Comparison of ENCODE assay signal across 20 cellular contexts in the genomic region with DNA sequence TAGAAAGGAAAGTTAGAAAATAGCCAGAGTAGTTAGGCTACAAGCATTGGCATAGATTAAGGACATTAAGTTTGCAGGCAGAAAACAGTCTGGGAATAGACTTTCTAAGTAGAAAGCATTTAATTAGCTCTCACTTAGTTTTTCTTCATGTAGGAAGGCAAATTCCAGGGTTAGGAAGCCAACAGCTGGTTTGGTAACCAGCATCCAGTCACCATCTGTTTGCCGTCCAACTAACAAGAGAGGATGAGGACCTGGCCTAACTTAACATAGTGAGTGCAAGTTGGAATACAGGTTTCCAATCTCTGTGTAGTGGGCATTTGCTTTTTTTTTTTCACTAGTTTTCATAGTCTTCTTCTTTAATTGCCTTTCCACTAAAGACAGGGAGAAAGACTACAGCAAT.
"Had no signal": no experiment of that assay in that cellular context is flagged by ENCODE, and none has a peak within 500 bp of the region (broad histone marks: within the 10 kb centered on the region; RNA-seq: fewer than 3 reads in every experiment).

No MANE protein-coding gene starts in this region.

- H3K27me3 ChIP-seq: esophagus squamous epithelium, heart left ventricle, tibial artery, upper lobe of left lung, uterus had no signal

- H3K36me3 Mint-ChIP-seq: natural killer cell; stimulated activated effector memory CD8-positive, alpha-beta T cell treated with anti-CD3 and anti-CD28 coated beads, Interleukin-12 subunit alpha, Interleukin-12 subunit beta, amount 100 ng/mL, for 72 hours had no signal

- H3K27me3 Mint-ChIP-seq: dendritic cell treated with granulocyte-macrophage colony-stimulating factor and Interleukin-4, amounts not matched to agents 40 ng/mL and 50 ng/mL, for 4 days had no signal

- H3K4me1 Mint-ChIP-seq: natural killer cell; stimulated activated effector memory CD8-positive, alpha-beta T cell treated with anti-CD3 and anti-CD28 coated beads, Interleukin-12 subunit alpha, Interleukin-12 subunit beta, amount 100 ng/mL, for 72 hours had no signal

- H3K4me1 ChIP-seq: esophagus squamous epithelium, heart left ventricle, tibial artery, upper lobe of left lung, uterus had no signal

- H3K9me3 Mint-ChIP-seq: dendritic cell treated with granulocyte-macrophage colony-stimulating factor and Interleukin-4, amounts not matched to agents 40 ng/mL and 50 ng/mL, for 4 days; natural killer cell; stimulated activated effector memory CD8-positive, alpha-beta T cell treated with anti-CD3 and anti-CD28 coated beads, Interleukin-12 subunit alpha, Interleukin-12 subunit beta, amount 100 ng/mL, for 72 hours had no signal

- H3K4me3 ChIP-seq: esophagus squamous epithelium, heart left ventricle, mucosa of descending colon, smooth muscle cell, tibial artery, upper lobe of left lung, uterus had no signal

- H3K36me3 ChIP-seq: esophagus squamous epithelium, heart left ventricle, tibial artery, upper lobe of left lung, uterus had no signal

- H3K9me3 ChIP-seq: esophagus squamous epithelium, heart left ventricle, mucosa of descending colon, tibial artery, upper lobe of left lung, uterus had no signal

- H3K4me2 ChIP-seq: smooth muscle cell had no signal

- DNase-seq: esophagus squamous epithelium; foreskin melanocyte; heart left ventricle; hippocampal formation; kidney glomerular epithelial cell; mammary epithelial cell; mucosa of descending colon; natural killer cell; right cardiac atrium; stimulated activated CD4-positive, alpha-beta T cell treated with anti-CD3 and anti-CD28 coated beads, Interleukin-4, amount 100 ng/mL, for 1 hour; stimulated activated CD8-positive, alpha-beta memory T cell treated with anti-CD3 and anti-CD28 coated beads, Interleukin-4, amount 100 ng/mL, for 48 hours; stimulated activated naive CD8-positive, alpha-beta T cell treated with anti-CD3 and anti-CD28 coated beads, Interleukin-15, Interleukin-2, amounts not matched to agents 100 U/mL and 50 U/mL, for 24 hours; tibial artery; upper lobe of left lung; uterus had no signal

- H3K27ac ChIP-seq: esophagus squamous epithelium, heart left ventricle, tibial artery, upper lobe of left lung, uterus had no signal

- H3K27ac Mint-ChIP-seq: dendritic cell treated with granulocyte-macrophage colony-stimulating factor and Interleukin-4, amounts not matched to agents 40 ng/mL and 50 ng/mL, for 4 days; natural killer cell; progenitor cell of endocrine pancreas; stimulated activated effector memory CD8-positive, alpha-beta T cell treated with anti-CD3 and anti-CD28 coated beads, Interleukin-12 subunit alpha, Interleukin-12 subunit beta, amount 100 ng/mL, for 72 hours had no signal

- H3K4me3 Mint-ChIP-seq: dendritic cell treated with granulocyte-macrophage colony-stimulating factor and Interleukin-4, amounts not matched to agents 40 ng/mL and 50 ng/mL, for 4 days; natural killer cell; neural crest cell; stimulated activated effector memory CD8-positive, alpha-beta T cell treated with anti-CD3 and anti-CD28 coated beads, Interleukin-12 subunit alpha, Interleukin-12 subunit beta, amount 100 ng/mL, for 72 hours had no signal
